10 cellular contexts compared by ENCODE assay signal in the genomic region with DNA sequence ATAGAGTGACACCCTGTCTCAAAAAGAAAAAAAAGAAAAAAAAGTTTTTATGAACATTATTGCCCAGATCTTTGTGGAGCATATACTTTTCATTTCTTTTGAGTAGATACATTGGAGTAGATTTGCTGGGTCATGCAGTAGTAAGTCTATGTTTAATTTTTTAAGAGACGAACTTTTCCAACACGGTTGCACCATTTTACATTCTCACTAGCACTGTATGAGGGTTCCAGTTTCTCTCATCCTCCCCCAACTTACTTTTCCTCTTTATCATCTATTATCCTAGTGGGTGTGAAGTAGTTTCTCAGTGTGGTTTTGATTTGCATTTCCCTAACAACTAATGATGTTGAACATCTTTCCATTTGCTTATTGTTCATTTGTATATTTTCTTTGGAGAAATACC.
"Had no signal": no experiment of that assay in that cellular context is flagged by ENCODE, and none has a peak within 500 bp of the region (broad histone marks: within the 10 kb centered on the region; RNA-seq: fewer than 3 reads in every experiment).

No MANE protein-coding gene starts in this region.

- H3K27me3 ChIP-seq: adrenal gland, gastrocnemius medialis, tibial artery had no signal

- H3K27ac Mint-ChIP-seq: dendritic cell treated with granulocyte-macrophage colony-stimulating factor and Interleukin-4, amounts not matched to agents 40 ng/mL and 50 ng/mL, for 4 days; stimulated activated naive B cell treated with anti-CD40 and anti-IgM and Interleukin-4, amounts not matched to agents 10 μg/mL and 1 μg/mL and 100 μg/mL, for 72 hours had no signal

- H3K9me3 Mint-ChIP-seq: dendritic cell treated with granulocyte-macrophage colony-stimulating factor and Interleukin-4, amounts not matched to agents 40 ng/mL and 50 ng/mL, for 4 days; neural crest cell; stimulated activated naive B cell treated with anti-CD40 and anti-IgM and Interleukin-4, amounts not matched to agents 10 μg/mL and 1 μg/mL and 100 μg/mL, for 72 hours had no signal

- H3K36me3 ChIP-seq: adrenal gland, gastrocnemius medialis had no signal

- H3K9me3 ChIP-seq: adrenal gland, gastrocnemius medialis, tibial artery had no signal

- H3K27ac ChIP-seq: adrenal gland, gastrocnemius medialis, tibial artery had no signal

- ATAC-seq: esophagus mucosa; gastrocnemius medialis; stimulated activated naive B cell treated with anti-CD40 and anti-IgM and Interleukin-4, amounts not matched to agents 10 μg/mL and 1 μg/mL and 100 μg/mL, for 72 hours had no signal

- H3K4me3 Mint-ChIP-seq: dendritic cell treated with granulocyte-macrophage colony-stimulating factor and Interleukin-4, amounts not matched to agents 40 ng/mL and 50 ng/mL, for 4 days; neural crest cell; stimulated activated naive B cell treated with anti-CD40 and anti-IgM and Interleukin-4, amounts not matched to agents 10 μg/mL and 1 μg/mL and 100 μg/mL, for 72 hours had no signal

- H3K4me3 ChIP-seq: adrenal gland, gastrocnemius medialis, lung, tibial artery had no signal

- H3K27me3 Mint-ChIP-seq: dendritic cell treated with granulocyte-macrophage colony-stimulating factor and Interleukin-4, amounts not matched to agents 40 ng/mL and 50 ng/mL, for 4 days; stimulated activated naive B cell treated with anti-CD40 and anti-IgM and Interleukin-4, amounts not matched to agents 10 μg/mL and 1 μg/mL and 100 μg/mL, for 72 hours had no signal

- H3K4me1 Mint-ChIP-seq: neural crest cell had no signal

- DNase-seq: adrenal gland; effector CD8-positive, alpha-beta T cell; gastrocnemius medialis; head of caudate nucleus; stimulated activated naive B cell treated with anti-CD40 and anti-IgM and Interleukin-4, amounts not matched to agents 10 μg/mL and 1 μg/mL and 100 μg/mL, for 72 hours; tibial artery had no signal
